In the genomic region with DNA sequence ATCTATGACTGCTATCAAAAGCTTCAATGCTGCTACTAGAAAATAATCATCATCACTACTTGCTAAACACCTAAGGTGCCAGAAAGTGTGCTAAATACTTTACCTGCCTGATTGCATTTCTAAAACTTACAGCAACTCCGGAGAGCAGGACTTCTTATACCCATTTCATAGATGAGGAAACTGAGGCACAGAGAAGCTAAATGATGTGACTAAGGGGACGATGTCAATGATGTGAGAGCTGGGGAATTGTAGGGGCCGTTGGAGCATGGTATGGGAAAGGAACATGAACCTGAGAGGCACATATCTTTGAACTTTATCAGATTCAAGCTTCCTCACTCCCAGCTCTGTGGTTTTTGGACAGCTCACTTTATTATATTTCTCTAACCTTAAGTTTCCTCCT, we compare ENCODE assay signal across 38 cellular contexts. TPM values are rescaled to one million over a fixed set of nuclear protein-coding genes. Genes with fewer than 3 reads are reported as not detected.
"Had no signal": no experiment of that assay in that cellular context is flagged by ENCODE, and none has a peak within 500 bp of the region (broad histone marks: within the 10 kb centered on the region; RNA-seq: fewer than 3 reads in every experiment).

No MANE protein-coding gene starts in this region.

- H2AFZ ChIP-seq: PC-9 had no signal

- H3K27me3 ChIP-seq: ascending aorta, breast epithelium, MG63 had no signal

- DNase-seq: activated CD4-positive, alpha-beta memory T cell treated with anti-CD3 and anti-CD28 coated beads for 36 hours; activated CD4-positive, alpha-beta T cell treated with anti-CD3 and anti-CD28 coated beads for 36 hours; activated CD4-positive, alpha-beta T cell treated with anti-CD3 and anti-CD28 coated beads, Interleukin-2, amount 50 U/mL, for 1 hour; activated CD8-positive, alpha-beta memory T cell treated with anti-CD3 and anti-CD28 coated beads for 24 hours; activated CD8-positive, alpha-beta memory T cell treated with anti-CD3 and anti-CD28 coated beads, Interleukin-2, amount 10 ng/mL, durations not matched to agents 7 days and 5 days; activated CD8-positive, alpha-beta memory T cell treated with anti-CD3 and anti-CD28 coated beads, Interleukin-2, amount 50 U/mL, for 48 hours; activated effector memory CD4-positive, alpha-beta T cell treated with Interleukin-2 at 50 U/mL for 16 hours; activated naive CD4-positive, alpha-beta T cell treated with anti-CD3 and anti-CD28 coated beads, Interleukin-2, amount 50 U/mL, for 16 hours; activated naive CD8-positive, alpha-beta T cell treated with anti-CD3 and anti-CD28 coated beads for 36 hours; activated T-cell treated with anti-CD3 and anti-CD28 coated beads, Interleukin-2, amount 50 U/mL, for 48 hours; amniotic stem cell; Karpas-422; MG63; NCI-H1048; NCI-H1105 treated with DMSO at 0.1 percent for 48 hours; NCI-H1436; NCI-H1694; NCI-H1930; NCI-H2081 treated with DMSO at 0.1 percent for 48 hours; NCI-H2171; NCI-H510A; NCI-H748 treated with DMSO at 0.1 percent for 48 hours; NK-92 treated with Interleukin-12 subunit alpha and Interleukin-12 subunit beta, amount 100 ng/mL, for 24 hours; PC-9; SIG-M5; T-cell; T-helper 17 cell had no signal

- H3K27me3 Mint-ChIP-seq: activated CD4-positive, alpha-beta memory T cell treated with anti-CD3 and anti-CD28 coated beads for 36 hours; activated CD4-positive, alpha-beta T cell treated with anti-CD3 and anti-CD28 coated beads for 36 hours had no signal

- H3K4me1 Mint-ChIP-seq: activated CD4-positive, alpha-beta T cell treated with anti-CD3 and anti-CD28 coated beads for 36 hours; activated CD8-positive, alpha-beta memory T cell treated with anti-CD3 and anti-CD28 coated beads, Interleukin-2, amount 10 ng/mL, durations not matched to agents 7 days and 5 days; activated naive CD8-positive, alpha-beta T cell treated with anti-CD3 and anti-CD28 coated beads for 36 hours; T-cell had no signal

- FAIRE-seq: RCC 7860 had no signal

- H3K4me3 ChIP-seq: ascending aorta, breast epithelium, MG63, PC-9 had no signal

- H3K27ac Mint-ChIP-seq: activated CD4-positive, alpha-beta memory T cell treated with anti-CD3 and anti-CD28 coated beads for 36 hours; activated CD4-positive, alpha-beta T cell treated with anti-CD3 and anti-CD28 coated beads for 36 hours; activated CD8-positive, alpha-beta memory T cell treated with anti-CD3 and anti-CD28 coated beads, Interleukin-2, amount 10 ng/mL, durations not matched to agents 7 days and 5 days; activated naive CD8-positive, alpha-beta T cell treated with anti-CD3 and anti-CD28 coated beads for 36 hours; T-cell; T-helper 17 cell had no signal

- H3K4me1 ChIP-seq: ascending aorta, breast epithelium had no signal

- H3K9me3 ChIP-seq: ascending aorta had no signal

- H3K27ac ChIP-seq: ascending aorta, breast epithelium, PC-9, RWPE1 had no signal

- H3K4me2 ChIP-seq: PC-9 had no signal

- H3K4me3 Mint-ChIP-seq: activated CD4-positive, alpha-beta memory T cell treated with anti-CD3 and anti-CD28 coated beads for 36 hours; activated CD4-positive, alpha-beta T cell treated with anti-CD3 and anti-CD28 coated beads for 36 hours; activated CD8-positive, alpha-beta memory T cell treated with anti-CD3 and anti-CD28 coated beads, Interleukin-2, amount 10 ng/mL, durations not matched to agents 7 days and 5 days; activated naive CD8-positive, alpha-beta T cell treated with anti-CD3 and anti-CD28 coated beads for 36 hours; T-cell; T-helper 17 cell; WTC11 had no signal

- H3K9me3 Mint-ChIP-seq: activated naive CD8-positive, alpha-beta T cell treated with anti-CD3 and anti-CD28 coated beads for 36 hours; T-cell had no signal

- H3K36me3 ChIP-seq: ascending aorta, breast epithelium, MG63 had no signal

- ATAC-seq: activated CD4-positive, alpha-beta T cell treated with anti-CD3 and anti-CD28 coated beads for 36 hours; activated CD4-positive, CD25-positive, alpha-beta regulatory T cell treated with anti-CD3 and anti-CD28 coated beads, Interleukin-2, amount 50 U/mL, for 24 hours; activated CD8-positive, alpha-beta memory T cell treated with anti-CD3 and anti-CD28 coated beads, Interleukin-2, amount 10 ng/mL, durations not matched to agents 7 days and 5 days; Right ventricle myocardium inferior; SK-N-SH treated with all-trans-retinoic acid at 6 μM for 48 hours; T-cell; T-helper 17 cell had no signal

- H3K36me3 Mint-ChIP-seq: activated CD4-positive, alpha-beta memory T cell treated with anti-CD3 and anti-CD28 coated beads for 36 hours; activated CD8-positive, alpha-beta memory T cell treated with anti-CD3 and anti-CD28 coated beads, Interleukin-2, amount 10 ng/mL, durations not matched to agents 7 days and 5 days; activated naive CD8-positive, alpha-beta T cell treated with anti-CD3 and anti-CD28 coated beads for 36 hours; T-cell; WTC11 had no signal

RNA-seq across cellular contexts. Expression of gene CCKAR, which starts 38.7 kb away (rescaled TPM):
- total RNA-seq: activated CD4-positive, alpha-beta memory T cell treated with anti-CD3 and anti-CD28 coated beads for 36 hours; activated CD4-positive, alpha-beta T cell treated with anti-CD3 and anti-CD28 coated beads for 36 hours; activated CD8-positive, alpha-beta memory T cell treated with anti-CD3 and anti-CD28 coated beads, Interleukin-2, amount 10 ng/mL, durations not matched to agents 7 days and 5 days; activated naive CD8-positive, alpha-beta T cell treated with anti-CD3 and anti-CD28 coated beads for 36 hours; ascending aorta; breast epithelium; cardiac septum; OCI-LY7; PC-9; Right ventricle myocardium inferior; SK-MEL-5; T-cell; T-helper 17 cell; WTC11 had no signal
